Comparison of ENCODE assay signal across 14 cellular contexts in genomic region chr19:36775768-36776167, GRCh38. TPM values are rescaled to one million over a fixed set of nuclear protein-coding genes. Genes with fewer than 3 reads are reported as not detected.
A peak's percentile ranks its signal among the peaks of the same experiment; 100 is the strongest.
DNase-seq lines count a peak whose midpoint lies in the region; ATAC-seq and TF ChIP-seq lines count a peak whose summit lies in the region.
"Had no signal": no experiment of that assay in that cellular context is flagged by ENCODE, and none has a peak within 500 bp of the region (broad histone marks: within the 10 kb centered on the region; RNA-seq: fewer than 3 reads in every experiment).

No MANE protein-coding gene starts in this region.

- no peak overlapping the region for H2BK120ac ChIP-seq in mesenchymal stem cell (ENCODE audit: low read depth, low read length)

- no peak overlapping the region for H4K8ac ChIP-seq in mesenchymal stem cell (ENCODE audit: low read length)

- no peak overlapping the region for H2BK5ac ChIP-seq in mesenchymal stem cell (ENCODE audit: low read depth, low read length, poor library complexity, severe bottlenecking)

- TF ChIP-seq CTCF in heart left ventricle (IDR thresholded peaks at IDR 0.05) (no peak), esophagus muscularis mucosa (IDR thresholded peaks at IDR 0.05) (no peak), uterus (IDR thresholded peaks at IDR 0.05) (no peak)

- no peak for TF ChIP-seq EP300 in esophagus muscularis mucosa (IDR thresholded peaks at IDR 0.05)

- H3K27me3 ChIP-seq in heart left ventricle (no peaks in the 10 kb centered on the region), esophagus muscularis mucosa (peaks cover 0 to 8% (median 0%) of the 10 kb centered on the region in 4 donors), mesenchymal stem cell (ENCODE audit: control insufficient read depth in 1 of 2, insufficient read depth in 1 of 2, low read length in 2 of 2) (no peaks in the 10 kb centered on the region), uterus (no peaks in the 10 kb centered on the region)
- H3K27me3 ChIP-seq: SJCRH30 had no signal

- no peak overlapping the region for H3K18ac ChIP-seq in mesenchymal stem cell (ENCODE audit: low read depth in 1 of 2, low read length in 2 of 2)

- H3K14ac ChIP-seq in mesenchymal stem cell (ENCODE audit: low read length in 2 of 2), result no peak overlapping the region

- peak overlapping the region in 10 of 12 donors; percentile 12 to 57 (median 48) for H3K4me3 ChIP-seq in heart left ventricle
- peak overlapping the region; percentile 30 to 38 (median 34) for H3K4me3 ChIP-seq in esophagus muscularis mucosa
- H3K4me3 ChIP-seq in mesenchymal stem cell (ENCODE audit: insufficient read depth in 1 of 2, low read depth in 1 of 2, low read length in 2 of 2), result peak overlapping the region; percentile 6 to 37
- peak overlapping the region; percentile 9 to 28 for H3K4me3 ChIP-seq in uterus
- H3K4me3 ChIP-seq: A549, mucosa of descending colon, SJCRH30 had no signal

- WGBS in heart left ventricle, 4 donors, result 9 to 20% (median 16%) methylated on average over 26 to 38 of the region's 38 CpGs
- WGBS in esophagus muscularis mucosa, result 30% methylated on average over 20 of the region's 38 CpGs
- WGBS in mesenchymal stem cell, result 61% methylated on average over 30 of the region's 38 CpGs

- H3K36me3 ChIP-seq in heart left ventricle, result no peaks in the 10 kb centered on the region
- H3K36me3 ChIP-seq in esophagus muscularis mucosa, result no peaks in the 10 kb centered on the region
- peaks cover 0 to 5% of the 10 kb centered on the region in 2 experiments for H3K36me3 ChIP-seq in mesenchymal stem cell (ENCODE audit: control insufficient read depth in 1 of 2, insufficient read depth in 2 of 2, low read depth in 1 of 2, low read length in 2 of 2)
- no peaks in the 10 kb centered on the region for H3K36me3 ChIP-seq in uterus
- H3K36me3 ChIP-seq: SJCRH30 had no signal

- no peak overlapping the region for H2BK12ac ChIP-seq in mesenchymal stem cell (ENCODE audit: low read length in 2 of 2)

- H3K4me1 ChIP-seq in heart left ventricle (peaks cover 0 to 18% (median 8%) of the 10 kb centered on the region in 12 donors), esophagus muscularis mucosa (peaks cover 7 to 22% (median 19%) of the 10 kb centered on the region in 4 donors), mesenchymal stem cell (ENCODE audit: control insufficient read depth, insufficient read depth, low read depth, low read length) (peaks cover 4% of the 10 kb centered on the region), uterus (no peaks in the 10 kb centered on the region)
- H3K4me1 ChIP-seq: A549, SJCRH30 had no signal

- CTCF ChIA-PET in HEK293T (lab: Yijun Ruan, JAX), result no interaction called here

- ATAC-seq in heart left ventricle (peak in 1 of 4 donors; percentile 15), Right ventricle myocardium inferior (no peak)
- ATAC-seq: A549, mucosa of descending colon, sciatic nerve had no signal

- POLR2A ChIA-PET in HEK293T (lab: Yijun Ruan, JAX), result no interaction called here

- H3K27ac ChIP-seq in heart left ventricle (peak overlapping the region in 9 of 12 donors; percentile 15 to 77 (median 60)), esophagus muscularis mucosa (replicated peaks in 1 of 4) (peak overlapping the region in 1 of 4 donors; percentile 46), mesenchymal stem cell (ENCODE audit: low read length, poor library complexity, severe bottlenecking) (no peak overlapping the region), uterus (peak overlapping the region in 1 of 2 donors; percentile 53)
- H3K27ac ChIP-seq: A549, SJCRH30 had no signal

- H3K4ac ChIP-seq in mesenchymal stem cell (ENCODE audit: low read depth in 1 of 2, low read length in 2 of 2), result no peak overlapping the region

- H3K23ac ChIP-seq in mesenchymal stem cell (ENCODE audit: low read length in 2 of 2), result no peak overlapping the region

- peaks cover 5% of the 10 kb centered on the region for H3K79me1 ChIP-seq in mesenchymal stem cell (replicated peaks; ENCODE audit: low read length, poor library complexity, severe bottlenecking)

- no peak overlapping the region for H2AK5ac ChIP-seq in mesenchymal stem cell (ENCODE audit: low read length, severe bottlenecking)

- no peak overlapping the region for H2BK15ac ChIP-seq in mesenchymal stem cell (ENCODE audit: low read depth, poor library complexity, severe bottlenecking)

- intact Hi-C loops in heart left ventricle (cut with DNase I), result loop anchor here in 1 of 10 donors (5.0 kb wide), 1 partner anchor 77 kb away; the partner anchor contains the start of gene ZNF345
- intact Hi-C loops in Right ventricle myocardium inferior (cut with DNase I), result loop anchor here (10.0 kb wide), 1 partner anchor 399 kb away; the partner anchor contains the start of gene ZNF585A
- intact Hi-C loops in esophagus muscularis mucosa (cut with DNase I), result loop anchor here (10.0 kb wide), 1 partner anchor 139 kb away; the partner anchor contains the start of genes ZNF568 and ZNF829
- intact Hi-C loops in uterus (cut with DNase I; ENCODE audit: low total_unique reads), result no loop called here

- peak overlapping the region; percentile 66 for H3K9ac ChIP-seq in mesenchymal stem cell (ENCODE audit: low read length)

- no peak overlapping the region for H3K4me2 ChIP-seq in mesenchymal stem cell (ENCODE audit: low read length, poor library complexity, severe bottlenecking)
- H3K4me2 ChIP-seq: A549 had no signal

- H3K9me3 ChIP-seq in heart left ventricle, result peaks cover 0 to 47% (median 2%) of the 10 kb centered on the region in 12 donors
- peaks cover 0 to 27% (median 17%) of the 10 kb centered on the region in 4 donors for H3K9me3 ChIP-seq in esophagus muscularis mucosa
- peaks cover 9% of the 10 kb centered on the region for H3K9me3 ChIP-seq in mesenchymal stem cell (ENCODE audit: control insufficient read depth, low read length)
- no peaks in the 10 kb centered on the region for H3K9me3 ChIP-seq in uterus

- no peak overlapping the region for H4K91ac ChIP-seq in mesenchymal stem cell (ENCODE audit: low read length)

- no peak overlapping the region for H2AFZ ChIP-seq in mesenchymal stem cell (ENCODE audit: low read depth, low read length)

- DNase-seq in heart left ventricle, result peak; percentile 36 to 64 (median 55)
- no peak for DNase-seq in Right ventricle myocardium inferior (ENCODE audit: missing footprints)
- no peak for DNase-seq in esophagus muscularis mucosa (ENCODE audit: extremely low spot score)
- DNase-seq in mesenchymal stem cell, result no peak
- DNase-seq in uterus, result peak; percentile 20 to 32
- no peak for DNase-seq in effector CD4-positive, alpha-beta T cell
- no peak for DNase-seq in HEK293T (ENCODE audit: extremely low spot score)
- no peak for DNase-seq in NCI-H526 treated with DMSO at 0.1 percent for 48 hours (lab: John Stamatoyannopoulos, UW)
- DNase-seq: effector memory CD4-positive, alpha-beta T cell; mucosa of descending colon; NCI-H1105; SJCRH30 had no signal

- TF ChIP-seq POLR2A in heart left ventricle (IDR thresholded peaks at IDR 0.05) (no peak), esophagus muscularis mucosa (IDR thresholded peaks at IDR 0.05; ENCODE audit: low read depth) (no peak), uterus (IDR thresholded peaks at IDR 0.05) (peak; percentile 17 to 28)

TF ChIP-seq in HEK293T, 16 proteins besides CTCF, POLR2A, EP300 and RAD21:
- TF ChIP-seq NFRKB (IDR thresholded peaks at IDR 0.05) (no peak), BHLHE40 (IDR thresholded peaks at IDR 0.05; ENCODE audit: borderline replicate concordance) (no peak), SP1 (IDR thresholded peaks at IDR 0.05) (no peak), ARNT (IDR thresholded peaks at IDR 0.05) (no peak)

RNA-seq across cellular contexts. Expression of gene ZNF850, which starts 3.2 kb away (rescaled TPM):
- total RNA-seq in heart left ventricle, result 1 to 10 TPM; 2.3 to 7.3 (median 4.0) TPM
- polyA plus RNA-seq in heart left ventricle, result 1 to 10 TPM in 1 of 2 donors, under 1 TPM in 1; 0.84 to 2.7 TPM
- total RNA-seq in Right ventricle myocardium inferior, result 4.1 TPM
- total RNA-seq in esophagus muscularis mucosa, result 1 to 10 TPM; 1.3 to 2.4 (median 2.0) TPM
- 0.97 TPM for polyA plus RNA-seq in mesenchymal stem cell (2013, experiment 1 of 2)
- polyA plus RNA-seq in mesenchymal stem cell (2013, experiment 2 of 2), result 0.86 TPM
- total RNA-seq in uterus, result 10 to 100 TPM in 1 of 4 donors, 1 to 10 TPM in 3; 1.8 to 23.5 (median 7.3) TPM

Comparison
In these comparisons a context has a peak if more than half of its experiments do, and no peak if none do; other contexts are left out.
1. DNase-seq: peak in heart left ventricle (5 of 5) and uterus (2 of 2); none in Right ventricle myocardium inferior (single experiment), esophagus muscularis mucosa (single experiment), mesenchymal stem cell (single experiment), effector CD4-positive, alpha-beta T cell (single experiment), HEK293T (single experiment) and NCI-H526 treated with DMSO at 0.1 percent for 48 hours (single experiment).
2. POLR2A ChIP-seq: peak in uterus (2 of 2); none in heart left ventricle (0 of 2) and esophagus muscularis mucosa (single experiment).
3. Peak in every context shown above with its lines, with median percentiles within 50 percentile points of each other: H3K4me3 ChIP-seq.